ENCODE assay signal across 38 cellular contexts in genomic region chr20:6471110-6471647, GRCh38.
"Had no signal": no experiment of that assay in that cellular context is flagged by ENCODE, and none has a peak within 500 bp of the region (broad histone marks: within the 10 kb centered on the region; RNA-seq: fewer than 3 reads in every experiment).

No MANE protein-coding gene starts in this region.

- H3K27me3 Mint-ChIP-seq: activated B cell treated with CpG ODN at 0.5 μM for 24 hours; activated CD4-positive, alpha-beta memory T cell treated with anti-CD3 and anti-CD28 coated beads for 36 hours; activated CD4-positive, alpha-beta T cell treated with anti-CD3 and anti-CD28 coated beads, Interleukin-2, amount 10 ng/mL, durations not matched to agents 24 days and 14 days; activated CD8-positive, alpha-beta T cell treated with anti-CD3 and anti-CD28 coated beads for 36 hours; activated T-helper 17 cell treated with anti-CD3 and anti-CD28 coated beads, Interleukin-2, amount 50 U/mL, for 72 hours had no signal

- H3K4me1 Mint-ChIP-seq: activated CD4-positive, alpha-beta T cell treated with anti-CD3 and anti-CD28 coated beads, Interleukin-2, amount 10 ng/mL, durations not matched to agents 24 days and 14 days; activated naive CD8-positive, alpha-beta T cell treated with anti-CD3 and anti-CD28 coated beads for 36 hours; activated T-helper 17 cell treated with anti-CD3 and anti-CD28 coated beads, Interleukin-2, amount 50 U/mL, for 72 hours had no signal

- H3K36me3 ChIP-seq: adrenal gland, brain microvascular endothelial cell, breast epithelium had no signal

- DNase-seq: activated B cell treated with CpG ODN at 0.5 μM for 24 hours; activated CD4-positive, alpha-beta memory T cell treated with anti-CD3 and anti-CD28 coated beads for 36 hours; activated CD4-positive, alpha-beta T cell treated with anti-CD3 and anti-CD28 coated beads for 4 hours; activated CD4-positive, alpha-beta T cell treated with anti-CD3 and anti-CD28 coated beads, Interleukin-2, amount 10 ng/mL, durations not matched to agents 24 days and 14 days; activated CD4-positive, alpha-beta T cell treated with anti-CD3 and anti-CD28 coated beads, Interleukin-2, amount 50 U/mL, for 1 hour; activated CD4-positive, alpha-beta T cell treated with anti-CD3 and anti-CD28 coated beads, Interleukin-2, amount 50 U/mL, for 4 hours; activated CD4-positive, CD25-positive, alpha-beta regulatory T cell treated with anti-CD3 and anti-CD28 coated beads, Interleukin-2, amount 50 U/mL, for 72 hours; activated CD8-positive, alpha-beta memory T cell treated with anti-CD3 and anti-CD28 coated beads, Interleukin-2, amount 50 U/mL, for 4 hours; activated CD8-positive, alpha-beta T cell treated with anti-CD3 and anti-CD28 coated beads for 36 hours; activated effector memory CD4-positive, alpha-beta T cell treated with anti-CD3 and anti-CD28 coated beads, Interleukin-2, amount 50 U/mL, for 16 hours; activated gamma-delta T cell treated with Interleukin-2 at 50 U/mL for 16 hours; activated naive CD4-positive, alpha-beta T cell; activated naive CD4-positive, alpha-beta T cell treated with anti-CD3 and anti-CD28 coated beads for 36 hours; activated naive CD4-positive, alpha-beta T cell treated with anti-CD3 and anti-CD28 coated beads, Interleukin-2, amount 50 U/mL, for 16 hours; activated naive CD8-positive, alpha-beta T cell treated with anti-CD3 and anti-CD28 coated beads for 36 hours; activated T-cell treated with anti-CD3 and anti-CD28 coated beads for 4 hours; activated T-cell treated with anti-CD3 and anti-CD28 coated beads, Interleukin-2, amount 50 U/mL, for 1 hour; activated T-cell treated with anti-CD3 and anti-CD28 coated beads, Interleukin-2, amount 50 U/mL, for 4 hours; activated T-cell treated with anti-CD3 and anti-CD28 coated beads, Interleukin-2, amount 50 U/mL, for 72 hours; adrenal gland; amniotic stem cell; aorta; body of pancreas; brain microvascular endothelial cell; central memory CD4-positive, alpha-beta T cell; SW 1271; T-helper 1 cell; T-helper 2 cell; T-helper 9 cell had no signal

- FAIRE-seq: astrocyte, TTC549 had no signal

- H3K36me3 Mint-ChIP-seq: activated CD4-positive, alpha-beta memory T cell treated with anti-CD3 and anti-CD28 coated beads for 36 hours; activated naive CD4-positive, alpha-beta T cell treated with anti-CD3 and anti-CD28 coated beads, Interleukin-2, amount 50 U/mL, for 72 hours; activated naive CD8-positive, alpha-beta T cell treated with anti-CD3 and anti-CD28 coated beads for 36 hours had no signal

- H3K4me1 ChIP-seq: adrenal gland, body of pancreas, breast epithelium had no signal

- H3K9me3 ChIP-seq: adrenal gland, body of pancreas, breast epithelium had no signal

- H3K4me3 ChIP-seq: adrenal gland, body of pancreas, breast epithelium had no signal

- H3K27me3 ChIP-seq: adrenal gland, body of pancreas, brain microvascular endothelial cell, breast epithelium had no signal

- H3K9me3 Mint-ChIP-seq: activated B cell treated with CpG ODN at 0.5 μM for 24 hours; activated CD4-positive, alpha-beta T cell treated with anti-CD3 and anti-CD28 coated beads, Interleukin-2, amount 10 ng/mL, durations not matched to agents 24 days and 14 days; activated CD8-positive, alpha-beta T cell treated with anti-CD3 and anti-CD28 coated beads for 36 hours; activated naive CD4-positive, alpha-beta T cell treated with anti-CD3 and anti-CD28 coated beads for 36 hours; activated naive CD8-positive, alpha-beta T cell treated with anti-CD3 and anti-CD28 coated beads for 36 hours; activated T-cell treated with anti-CD3 and anti-CD28 coated beads, Interleukin-2, amount 50 U/mL, for 4 hours; activated T-helper 1 cell treated with anti-CD3 and anti-CD28 coated beads, Interleukin-12 subunit alpha, Interleukin-12 subunit beta, Interleukin-2, Interleukin-4 antibody, amounts not matched to agents 30 ng/mL and 10 ng/mL and 1 ng/mL, durations not matched to agents 14 hours and 24 hours and 36 hours; T-helper 1 cell treated with Interleukin-12 subunit alpha and Interleukin-12 subunit beta and Interleukin-4 antibody, amounts not matched to agents 30 μg/mL and 1 μg/mL, for 36 hours had no signal

- H3K27ac Mint-ChIP-seq: activated B cell treated with CpG ODN at 0.5 μM for 24 hours; activated CD4-positive, alpha-beta memory T cell treated with anti-CD3 and anti-CD28 coated beads for 36 hours; activated CD4-positive, alpha-beta T cell treated with anti-CD3 and anti-CD28 coated beads, Interleukin-2, amount 10 ng/mL, durations not matched to agents 24 days and 14 days; activated CD8-positive, alpha-beta T cell treated with anti-CD3 and anti-CD28 coated beads for 36 hours; activated naive CD4-positive, alpha-beta T cell treated with anti-CD3 and anti-CD28 coated beads for 36 hours; activated naive CD4-positive, alpha-beta T cell treated with anti-CD3 and anti-CD28 coated beads, Interleukin-2, amount 50 U/mL, for 72 hours; activated naive CD8-positive, alpha-beta T cell treated with anti-CD3 and anti-CD28 coated beads for 36 hours; activated T-cell treated with anti-CD3 and anti-CD28 coated beads, Interleukin-2, amount 50 U/mL, for 72 hours; activated T-helper 1 cell treated with anti-CD3 and anti-CD28 coated beads, Interleukin-12 subunit alpha, Interleukin-12 subunit beta, Interleukin-2, Interleukin-4 antibody, amounts not matched to agents 30 ng/mL and 10 ng/mL and 1 ng/mL, durations not matched to agents 14 hours and 24 hours and 36 hours; activated T-helper 17 cell treated with anti-CD3 and anti-CD28 coated beads, Interleukin-2, amount 50 U/mL, for 72 hours; T-helper 1 cell treated with Interleukin-12 subunit alpha and Interleukin-12 subunit beta and Interleukin-4 antibody, amounts not matched to agents 30 μg/mL and 1 μg/mL, for 36 hours; T-helper 2 cell treated with Interferon-gamma antibody and Interleukin-4, amounts not matched to agents 5 μg/mL and 100 μg/mL, for 36 hours had no signal

- H3K27ac ChIP-seq: adrenal gland, body of pancreas, brain microvascular endothelial cell, breast epithelium, VCaP had no signal

- H3K4me3 Mint-ChIP-seq: activated B cell treated with CpG ODN at 0.5 μM for 24 hours; activated CD4-positive, alpha-beta memory T cell treated with anti-CD3 and anti-CD28 coated beads for 36 hours; activated CD4-positive, alpha-beta T cell treated with anti-CD3 and anti-CD28 coated beads, Interleukin-2, amount 10 ng/mL, durations not matched to agents 24 days and 14 days; activated CD8-positive, alpha-beta T cell treated with anti-CD3 and anti-CD28 coated beads for 36 hours; activated naive CD4-positive, alpha-beta T cell treated with anti-CD3 and anti-CD28 coated beads for 36 hours; activated naive CD8-positive, alpha-beta T cell treated with anti-CD3 and anti-CD28 coated beads for 36 hours; activated T-cell treated with anti-CD3 and anti-CD28 coated beads, Interleukin-2, amount 50 U/mL, for 4 hours; activated T-cell treated with anti-CD3 and anti-CD28 coated beads, Interleukin-2, amount 50 U/mL, for 72 hours; activated T-helper 1 cell treated with anti-CD3 and anti-CD28 coated beads, Interleukin-12 subunit alpha, Interleukin-12 subunit beta, Interleukin-2, Interleukin-4 antibody, amounts not matched to agents 30 ng/mL and 10 ng/mL and 1 ng/mL, durations not matched to agents 14 hours and 24 hours and 36 hours; activated T-helper 17 cell treated with anti-CD3 and anti-CD28 coated beads, Interleukin-2, amount 50 U/mL, for 72 hours; T-helper 1 cell treated with Interleukin-12 subunit alpha and Interleukin-12 subunit beta and Interleukin-4 antibody, amounts not matched to agents 30 μg/mL and 1 μg/mL, for 36 hours; T-helper 2 cell treated with Interferon-gamma antibody and Interleukin-4, amounts not matched to agents 5 μg/mL and 100 μg/mL, for 36 hours had no signal
